In genomic region chr5:95102080-95102479, GRCh38 we compare ENCODE assay signal across 12 cellular contexts.
DNase-seq lines count a peak whose midpoint lies in the region; ATAC-seq and TF ChIP-seq lines count a peak whose summit lies in the region.
"Had no signal": no experiment of that assay in that cellular context is flagged by ENCODE, and none has a peak within 500 bp of the region (broad histone marks: within the 10 kb centered on the region; RNA-seq: fewer than 3 reads in every experiment).

No MANE protein-coding gene starts in this region.

- peak; percentile 65 for DNase-seq in NCI-H187 treated with DMSO at 0.1 percent for 48 hours (lab: John Stamatoyannopoulos, UW)
- DNase-seq in lower lobe of right lung, result no peak
- no peak for DNase-seq in psoas muscle
- no peak for DNase-seq in GF-D8 (lab: John Stamatoyannopoulos, UW)
- DNase-seq in dermis blood vessel endothelial cell, result no peak
- DNase-seq in KBM-7, result no peak
- DNase-seq: activated naive CD8-positive, alpha-beta T cell treated with anti-CD3 and anti-CD28 coated beads for 36 hours; KG1; NCI-H2107 had no signal

- ATAC-seq in GM18909 (IDR thresholded peaks at IDR 0.05; ENCODE audit: poor library complexity, unreplicated experiment) (peak; percentile 45), HG02610 (IDR thresholded peaks at IDR 0.05; ENCODE audit: unreplicated experiment) (peak; percentile 30), lower lobe of right lung (peak; percentile 54 to 82), psoas muscle (no peak)

- intact Hi-C loops in lower lobe of right lung (cut with DNase I), result no loop called here
- intact Hi-C loops in psoas muscle (cut with DNase I), result no loop called here

- H3K4me3 ChIP-seq in lower lobe of right lung (no peak overlapping the region), psoas muscle (no peak overlapping the region)
- H3K4me3 ChIP-seq: BLaER1 treated with 17β-estradiol and CSF1 and Interleukin-3, amounts not matched to agents 10 nM and 100 nM had no signal

- H3K4me1 ChIP-seq in lower lobe of right lung, result no peaks in the 10 kb centered on the region
- H3K4me1 ChIP-seq in psoas muscle, result no peaks in the 10 kb centered on the region

- no peaks in the 10 kb centered on the region for H3K36me3 ChIP-seq in lower lobe of right lung
- H3K36me3 ChIP-seq in psoas muscle (ENCODE audit: insufficient read depth in 1 of 2, low read depth in 1 of 2), result no peaks in the 10 kb centered on the region
- H3K36me3 ChIP-seq: BLaER1 treated with 17β-estradiol and CSF1 and Interleukin-3, amounts not matched to agents 10 nM and 100 nM had no signal

- H3K27ac ChIP-seq in lower lobe of right lung, result no peak overlapping the region
- no peak overlapping the region for H3K27ac ChIP-seq in psoas muscle
- H3K27ac ChIP-seq: BLaER1 treated with 17β-estradiol and CSF1 and Interleukin-3, amounts not matched to agents 10 nM and 100 nM had no signal

- in situ Hi-C loops in KBM-7 (cut with MboI; ENCODE audit: low pct_unique_long_range_greater_than_20kb, low sequenced_read_pairs), result no loop called here

- no peak for TF ChIP-seq CTCF in lower lobe of right lung (IDR thresholded peaks at IDR 0.05)
- no peak for TF ChIP-seq CTCF in psoas muscle (IDR thresholded peaks at IDR 0.05)

- WGBS in psoas muscle, 3 donors, result 20 to 50% (median 49%) methylated on average over 1 of the region's 1 CpG

- H3K27me3 ChIP-seq in lower lobe of right lung (ENCODE audit: low read depth) (no peaks in the 10 kb centered on the region), psoas muscle (ENCODE audit: insufficient read depth in 3 of 3, low read length in 2 of 3) (no peaks in the 10 kb centered on the region)
- H3K27me3 ChIP-seq: BLaER1 treated with 17β-estradiol and CSF1 and Interleukin-3, amounts not matched to agents 10 nM and 100 nM had no signal

- H3K9me3 ChIP-seq in lower lobe of right lung (no peaks in the 10 kb centered on the region), psoas muscle (no peaks in the 10 kb centered on the region)
- H3K9me3 ChIP-seq: BLaER1 treated with 17β-estradiol and CSF1 and Interleukin-3, amounts not matched to agents 10 nM and 100 nM had no signal

Comparison
In these comparisons a context has a peak if more than half of its experiments do, and no peak if none do; other contexts are left out.
1. ATAC-seq: peak in GM18909 (single experiment), HG02610 (single experiment) and lower lobe of right lung (2 of 2); none in psoas muscle (0 of 4).